10 cellular contexts compared by ENCODE assay signal in genomic region chr1:55064071-55064581, GRCh38. TPM values are rescaled to one million over a fixed set of nuclear protein-coding genes. Genes with fewer than 3 reads are reported as not detected.
DNase-seq lines count a peak whose midpoint lies in the region; ATAC-seq, FAIRE-seq and TF ChIP-seq lines count a peak whose summit lies in the region.
"Had no signal": no experiment of that assay in that cellular context is flagged by ENCODE, and none has a peak within 500 bp of the region (broad histone marks: within the 10 kb centered on the region; RNA-seq: fewer than 3 reads in every experiment).

No MANE protein-coding gene starts in this region.

- peaks cover 0 to 27% of the 10 kb centered on the region in 2 experiments; a peak in 1 of 3 replicates for H3K36me3 ChIP-seq in HEK293 (ENCODE audit: control insufficient read depth in 2 of 2, insufficient read depth in 1 of 2, low read length in 2 of 2)
- peaks cover 44 to 71% of the 10 kb centered on the region in 2 experiments for H3K36me3 ChIP-seq in keratinocyte (ENCODE audit: control insufficient read depth in 2 of 2, extremely low read depth in 1 of 2, insufficient read depth in 2 of 2, low read length in 2 of 2)
- H3K36me3 ChIP-seq in tibial artery = peaks cover 24 to 33% (median 28%) of the 10 kb centered on the region in 3 donors

- no peak overlapping the region for H3K9ac ChIP-seq in keratinocyte (ENCODE audit: control insufficient read depth, extremely low read depth, insufficient read depth, low read length)

- H2AFZ ChIP-seq in keratinocyte (ENCODE audit: control insufficient read depth, low read length) = no peak overlapping the region

- POLR2A ChIA-PET in HEK293 (lab: Yijun Ruan, JAX) = interaction anchor here (1.0 kb wide), 1 partner anchor 9 kb away, joined by 3 read pairs; no protein-coding TSS in a partner anchor

- CTCF ChIA-PET in HEK293 (lab: Yijun Ruan, JAX) = no interaction called here

- peak; percentile 37 for TF ChIP-seq CTCF in D721Med (IDR thresholded peaks at IDR 0.05; ENCODE audit: insufficient read depth, missing control alignments)
- peak; percentile 56 for TF ChIP-seq CTCF in HEK293 (tag by site-specific recombination; IDR thresholded peaks at IDR 0.05)
- peak in 2 of 3 experiments; percentile 60 to 62 for TF ChIP-seq CTCF in keratinocyte (optimal IDR thresholded peaks at IDR 0.05 in 1 of 3, IDR thresholded peaks at IDR 0.05 in 1 of 3, conservative IDR thresholded peaks at IDR 0.05 in 1 of 3; ENCODE audit: extremely low read depth in 1 of 3, insufficient read depth in 2 of 3, low read length in 3 of 3)
- no peak for TF ChIP-seq CTCF in tibial artery (IDR thresholded peaks at IDR 0.05)

- H3K4me1 ChIP-seq in HEK293 (ENCODE audit: control insufficient read depth, insufficient read depth, low read length) (no peaks in the 10 kb centered on the region), keratinocyte (ENCODE audit: control insufficient read depth, extremely low read depth, insufficient read depth, low read length) (peaks cover 13% of the 10 kb centered on the region), tibial artery (peaks cover 6 to 42% (median 22%) of the 10 kb centered on the region in 4 donors)

- peaks cover 4% of the 10 kb centered on the region for H3K79me2 ChIP-seq in keratinocyte (ENCODE audit: control insufficient read depth, insufficient read depth, low read length)

- intact Hi-C loops in tibial artery (cut with DNase I; ENCODE audit: low total_unique reads) = no loop called here

- H3K9me3 ChIP-seq in HEK293 (ENCODE audit: control insufficient read depth, insufficient read depth, low read depth, low read length) (no peaks in the 10 kb centered on the region), keratinocyte (ENCODE audit: control insufficient read depth, low read depth, low read length) (no peaks in the 10 kb centered on the region), tibial artery (no peaks in the 10 kb centered on the region)

- peaks cover 11% of the 10 kb centered on the region for H4K20me1 ChIP-seq in keratinocyte (ENCODE audit: control insufficient read depth, extremely low read depth, insufficient read depth, low read length)

- ATAC-seq in SK-N-SH treated with all-trans-retinoic acid at 6 μM for 48 hours = peak; percentile 24

- no peak overlapping the region for H3K4me2 ChIP-seq in keratinocyte (ENCODE audit: control insufficient read depth, extremely low read depth, insufficient read depth, low read depth, low read length)

- DNase-seq in D721Med (ENCODE audit: insufficient read length, low spot score) (no peak), keratinocyte (ENCODE audit: low read depth, low spot score) (no peak), RCC 7860 (ENCODE audit: low spot score) (no peak), NCI-H2227 (lab: John Stamatoyannopoulos, UW; ENCODE audit: unreplicated experiment) (no peak), tibial artery (no peak), GDM1 (lab: John Stamatoyannopoulos, UW) (no peak)
- DNase-seq: NCI-H1930 had no signal

- no peaks in the 10 kb centered on the region for H3K9me1 ChIP-seq in keratinocyte (ENCODE audit: control insufficient read depth, extremely low read depth, insufficient read depth, low read length)

- no peak overlapping the region for H3K27ac ChIP-seq in HEK293 (ENCODE audit: extremely low read depth, low read depth, low read length)
- no peak overlapping the region for H3K27ac ChIP-seq in keratinocyte (ENCODE audit: control insufficient read depth, insufficient read depth, low read length)
- H3K27ac ChIP-seq in tibial artery = peak overlapping the region in 1 of 2 donors; percentile 39

- H3K4me3 ChIP-seq in HEK293 (ENCODE audit: low read depth, low read length) = no peak overlapping the region
- H3K4me3 ChIP-seq in keratinocyte (ENCODE audit: control insufficient read depth in 2 of 3, extremely low read depth in 1 of 3, insufficient read depth in 2 of 3, low read depth in 1 of 3, low read length in 3 of 3) = no peak overlapping the region
- no peak overlapping the region for H3K4me3 ChIP-seq in tibial artery

- dilution Hi-C loops in keratinocyte (cut with MboI; ENCODE audit: extremely low pct_ligation_motif_present, low sequenced_read_pairs) = no loop called here

- FAIRE-seq in D721Med (lab: Jason Lieb, UNC) (no peak), keratinocyte (lab: Jason Lieb, UNC) (no peak), RCC 7860 (lab: Jason Lieb, UNC) (no peak)
- FAIRE-seq: GM18507 had no signal

- H3K27me3 ChIP-seq in keratinocyte (ENCODE audit: control insufficient read depth, extremely low read depth, insufficient read depth, low read length) = no peaks in the 10 kb centered on the region
- no peaks in the 10 kb centered on the region for H3K27me3 ChIP-seq in tibial artery

TF ChIP-seq in HEK293, 187 proteins besides CTCF, POLR2A, EP300 and RAD21 (continues in another document):
- no peak for TF ChIP-seq KLF16 (tag by site-specific recombination; IDR thresholded peaks at IDR 0.05)
- TF ChIP-seq ZNF600 (tag by site-specific recombination; IDR thresholded peaks at IDR 0.05) = 0 out of 2 replicates have a peak, but pooled peaks have one; percentile 20
- TF ChIP-seq ZNF2 (tag by site-specific recombination; IDR thresholded peaks at IDR 0.05) = no peak
- TF ChIP-seq ZNF449 (tag by site-specific recombination; IDR thresholded peaks at IDR 0.05) = peak; percentile 83
- TF ChIP-seq ZBTB17 (tag by site-specific recombination; IDR thresholded peaks at IDR 0.05) = peak; percentile 78
- TF ChIP-seq ZNF768 (tag by site-specific recombination; IDR thresholded peaks at IDR 0.05) = peak; percentile 47; the same call in 1 of the 2 replicates
- no peak for TF ChIP-seq HOXC10 (CRISPR knock-in tag; IDR thresholded peaks at IDR 0.05)
- TF ChIP-seq ZNF202 (tag by site-specific recombination; IDR thresholded peaks at IDR 0.05; ENCODE audit: borderline replicate concordance) = no peak

TF ChIP-seq in SK-N-SH treated with all-trans-retinoic acid at 6 μM for 48 hours, 23 proteins besides CTCF, POLR2A, EP300 and RAD21:
- TF ChIP-seq CREB5 (CRISPR knock-in tag; IDR thresholded peaks at IDR 0.05; ENCODE audit: low read depth) (no peak), ZNF70 (CRISPR knock-in tag; IDR thresholded peaks at IDR 0.05) (no peak), TSHZ2 (CRISPR knock-in tag; IDR thresholded peaks at IDR 0.05) (no peak), CSDC2 (CRISPR knock-in tag; IDR thresholded peaks at IDR 0.05) (no peak), CSRNP3 (CRISPR knock-in tag; IDR thresholded peaks at IDR 0.05) (no peak), SNAI2 (CRISPR knock-in tag; IDR thresholded peaks at IDR 0.05) (no peak)
TF ChIP-seq in SK-N-SH treated with all-trans-retinoic acid at 6 μM for 48 hours: peak in this region for 0.

RNA-seq across cellular contexts. Expression of gene PCSK9, which starts 24.8 kb away (rescaled TPM):
- 56.0 to 86.2 TPM (median 61.7 TPM) in 3 replicates for polyA plus RNA-seq in keratinocyte
- 1.7 TPM for polyA plus RNA-seq in keratinocyte (2011; ENCODE audit: low read depth)
- 13.3 and 22.9 TPM in 2 replicates for polyA plus RNA-seq in keratinocyte (2011; cell fraction: cytosol; rRNA removed)
- polyA plus RNA-seq in keratinocyte (2011; cell fraction: nucleus; rRNA removed) = 101 and 129 TPM in 2 replicates
- 7.3 and 119 TPM in 2 replicates for polyA plus RNA-seq in keratinocyte (2012; ENCODE audit: low replicate concordance)
- 42.3 to 107 TPM (median 53.2 TPM) in 3 replicates for polyA minus RNA-seq in keratinocyte
- 71.6 TPM for polyA minus RNA-seq in keratinocyte (2011; cell fraction: cytosol; rRNA and poly(A)+ RNA removed)
- 148 and 180 TPM in 2 replicates for polyA minus RNA-seq in keratinocyte (2011; cell fraction: nucleus; rRNA and poly(A)+ RNA removed)

Comparison
In these comparisons a context has a peak if more than half of its experiments do, and no peak if none do; other contexts are left out.
1. CTCF ChIP-seq: peak in D721Med (single experiment), HEK293 (single experiment) and keratinocyte (2 of 3); none in tibial artery (0 of 2).